In genomic region chr10:1715821-1716220, GRCh38 we compare ENCODE assay signal across 10 cellular contexts. TPM values are rescaled to one million over a fixed set of nuclear protein-coding genes. Genes with fewer than 3 reads are reported as not detected.
A peak's percentile ranks its signal among the peaks of the same experiment; 100 is the strongest.
DNase-seq lines count a peak whose midpoint lies in the region; ATAC-seq, FAIRE-seq and TF ChIP-seq lines count a peak whose summit lies in the region.
"Had no signal": no experiment of that assay in that cellular context is flagged by ENCODE, and none has a peak within 500 bp of the region (broad histone marks: within the 10 kb centered on the region; RNA-seq: fewer than 3 reads in every experiment).

No MANE protein-coding gene starts in this region.

- no peak for TF ChIP-seq POLR2A in GM12891 (IDR thresholded peaks at IDR 0.05; ENCODE audit: low read depth, low read length)

- no peak overlapping the region for H3K4me3 ChIP-seq in astrocyte of the spinal cord (ENCODE audit: low read depth, low read length)

- FAIRE-seq in GM12891 (lab: Jason Lieb, UNC): peak; percentile 96
- FAIRE-seq: islet of Langerhans had no signal

- in situ Hi-C loops in astrocyte of the spinal cord (cut with HindIII; ENCODE audit: low sequenced_read_pairs): no loop called here

- ATAC-seq in HG03060 (IDR thresholded peaks at IDR 0.05; ENCODE audit: low read depth, unreplicated experiment) (peak; percentile 77), GM18873 (IDR thresholded peaks at IDR 0.05; ENCODE audit: low FRiP score, unreplicated experiment) (no peak)

- peak; percentile 28 for DNase-seq in GM12891 (ENCODE audit: insufficient read length, low spot score)
- no peak for DNase-seq in astrocyte of the spinal cord (ENCODE audit: low read depth, low spot score)
- DNase-seq in stimulated activated CD4-positive, alpha-beta T cell treated with anti-CD3 and anti-CD28 coated beads, Interleukin-12 subunit alpha, Interleukin-12 subunit beta, amount 100 ng/mL, for 4 hours: peak; percentile 27
- DNase-seq in DMS79 treated with DMSO at 0.1 percent for 48 hours (lab: John Stamatoyannopoulos, UW): no peak
- no peak for DNase-seq in effector CD4-positive, alpha-beta T cell
- no peak for DNase-seq in NCI-H2029 treated with DMSO at 0.1 percent for 48 hours (lab: John Stamatoyannopoulos, UW)
- DNase-seq: activated gamma-delta T cell treated with Interleukin-2 at 50 U/mL for 16 hours had no signal

- TF ChIP-seq CTCF in astrocyte of the spinal cord (IDR thresholded peaks at IDR 0.05; ENCODE audit: low read depth, low read length): peak; percentile 4

TF ChIP-seq in GM12891, 5 proteins besides CTCF, POLR2A, EP300 and RAD21:
- no peak for TF ChIP-seq SPI1 (IDR thresholded peaks at IDR 0.05; ENCODE audit: low read depth, low read length)
- peak; percentile 62; the same call in 1 of the 2 replicates for TF ChIP-seq POU2F2 (IDR thresholded peaks at IDR 0.05; ENCODE audit: low read depth, low read length)

RNA-seq across cellular contexts. Expression of gene ADARB2, which starts 21.5 kb away (rescaled TPM):
- 1.3 TPM for polyA plus RNA-seq in GM12891 (2012; ENCODE audit: low read depth, missing spikeins)

Comparison
In these comparisons a context has a peak if more than half of its experiments do, and no peak if none do; other contexts are left out.
1. DNase-seq: peak in GM12891 (single experiment) and stimulated activated CD4-positive, alpha-beta T cell treated with anti-CD3 and anti-CD28 coated beads, Interleukin-12 subunit alpha, Interleukin-12 subunit beta, amount 100 ng/mL, for 4 hours (single experiment); none in astrocyte of the spinal cord (single experiment), DMS79 treated with DMSO at 0.1 percent for 48 hours (single experiment), effector CD4-positive, alpha-beta T cell (single experiment) and NCI-H2029 treated with DMSO at 0.1 percent for 48 hours (single experiment).